ENCODE assay signal across 11 cellular contexts in the genomic region with DNA sequence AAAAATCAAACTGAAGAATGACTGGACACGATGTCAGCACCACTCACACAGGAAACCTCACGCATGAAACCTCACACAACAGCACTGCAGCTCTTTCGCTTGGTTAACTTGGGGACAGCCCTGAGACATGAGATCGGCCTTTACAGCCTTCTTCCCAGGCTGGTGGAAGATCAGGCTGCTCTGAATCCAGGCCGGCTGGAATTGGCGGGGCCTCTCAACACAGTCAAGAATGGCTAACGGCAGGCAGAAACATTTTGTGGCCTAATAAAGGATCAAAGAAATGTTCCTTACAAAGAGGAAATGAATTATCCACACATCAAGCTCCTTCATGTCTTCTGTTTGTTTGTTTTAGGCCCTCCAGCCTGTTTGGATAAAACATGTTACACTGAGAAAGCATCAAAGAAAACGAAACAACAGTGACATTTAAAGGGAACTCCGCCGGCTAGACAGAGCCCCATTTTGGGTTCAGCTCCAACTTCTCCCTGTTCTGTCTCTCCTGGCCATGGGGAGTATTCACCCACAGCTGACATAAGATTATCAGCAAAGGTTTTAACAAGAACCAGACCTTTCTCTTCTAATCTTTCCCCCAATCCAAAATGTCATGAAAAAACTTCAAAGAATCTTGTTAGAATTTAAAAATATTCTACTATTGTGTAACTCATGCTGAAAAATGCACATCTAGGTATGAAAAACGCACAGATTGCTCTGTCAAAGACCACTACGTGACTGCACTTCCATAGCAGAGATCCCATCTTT.
DNase-seq lines count a peak whose midpoint lies in the region; ATAC-seq and TF ChIP-seq lines count a peak whose summit lies in the region.
"Had no signal": no experiment of that assay in that cellular context is flagged by ENCODE, and none has a peak within 500 bp of the region (broad histone marks: within the 10 kb centered on the region; RNA-seq: fewer than 3 reads in every experiment).

No MANE protein-coding gene starts in this region.

- CTCF ChIA-PET in activated CD8-positive, alpha-beta T cell treated with anti-CD3 and anti-CD28 coated beads for 36 hours (lab: Charles Lee), result interaction anchor here (0.8 to 1.7 kb wide), 5 partner anchors 11 to 278 kb away, joined by 3 to 4 read pairs (median 3); no protein-coding TSS in a partner anchor
- CTCF ChIA-PET in activated CD8-positive, alpha-beta T cell treated with anti-CD3 and anti-CD28 coated beads, Interleukin-2, amount 10 ng/mL, durations not matched to agents 7 days and 5 days (lab: Charles Lee), result interaction anchor here (0.8 to 2.3 kb wide), 7 partner anchors 11 to 278 kb away, joined by 3 to 11 read pairs (median 3); no protein-coding TSS in a partner anchor

- H3K9me3 Mint-ChIP-seq in activated CD8-positive, alpha-beta T cell treated with anti-CD3 and anti-CD28 coated beads for 36 hours, result no peaks in the 10 kb centered on the region
- H3K9me3 Mint-ChIP-seq in activated CD8-positive, alpha-beta T cell treated with anti-CD3 and anti-CD28 coated beads, Interleukin-2, amount 10 ng/mL, durations not matched to agents 7 days and 5 days (ENCODE audit: insufficient read depth), result peaks cover 4% of the 10 kb centered on the region
- H3K9me3 Mint-ChIP-seq in immature natural killer cell, result peaks cover 0 to 5% (median 0%) of the 10 kb centered on the region in 6 donors

- H3K4me3 ChIP-seq in cardiac fibroblast (replicated peaks in 1 of 2; ENCODE audit: low read depth in 2 of 2, low read length in 2 of 2) (no peak overlapping the region), testis (no peak overlapping the region), HAP-1 (no peak overlapping the region)

- H3K9me3 ChIP-seq in testis, result no peaks in the 10 kb centered on the region
- H3K9me3 ChIP-seq in HAP-1, result no peaks in the 10 kb centered on the region

- in situ Hi-C loops in HAP-1 (cut with MboI; ENCODE audit: low sequenced_read_pairs), result no loop called here

- 47 to 48% methylated on average over 12 of the region's 12 CpGs for WGBS in testis, 2 donors

- no peak overlapping the region for H3K27ac Mint-ChIP-seq in activated CD8-positive, alpha-beta T cell treated with anti-CD3 and anti-CD28 coated beads for 36 hours
- no peak overlapping the region for H3K27ac Mint-ChIP-seq in activated CD8-positive, alpha-beta T cell treated with anti-CD3 and anti-CD28 coated beads, Interleukin-2, amount 10 ng/mL, durations not matched to agents 7 days and 5 days
- no peak overlapping the region for H3K27ac Mint-ChIP-seq in immature natural killer cell

- peaks cover 15% of the 10 kb centered on the region for H3K36me3 Mint-ChIP-seq in activated CD8-positive, alpha-beta T cell treated with anti-CD3 and anti-CD28 coated beads for 36 hours (ENCODE audit: low read depth)
- peaks cover 21% of the 10 kb centered on the region for H3K36me3 Mint-ChIP-seq in activated CD8-positive, alpha-beta T cell treated with anti-CD3 and anti-CD28 coated beads, Interleukin-2, amount 10 ng/mL, durations not matched to agents 7 days and 5 days (ENCODE audit: low read depth)
- peaks cover 3 to 12% (median 6%) of the 10 kb centered on the region in 3 donors for H3K36me3 Mint-ChIP-seq in immature natural killer cell

- TF ChIP-seq POLR2A in testis (IDR thresholded peaks at IDR 0.05), result no peak

- POLR2A ChIA-PET in activated CD8-positive, alpha-beta T cell treated with anti-CD3 and anti-CD28 coated beads for 36 hours (lab: Charles Lee), result no interaction called here
- POLR2A ChIA-PET in activated CD8-positive, alpha-beta T cell treated with anti-CD3 and anti-CD28 coated beads, Interleukin-2, amount 10 ng/mL, durations not matched to agents 7 days and 5 days (lab: Charles Lee), result interaction anchor here (1.2 kb wide), 1 partner anchor 24 kb away, joined by 5 read pairs; no protein-coding TSS in a partner anchor

- peak; percentile 26 for DNase-seq in activated CD8-positive, alpha-beta T cell treated with anti-CD3 and anti-CD28 coated beads for 36 hours
- DNase-seq in activated CD8-positive, alpha-beta T cell treated with anti-CD3 and anti-CD28 coated beads, Interleukin-2, amount 10 ng/mL, durations not matched to agents 7 days and 5 days, result no peak
- DNase-seq in cardiac fibroblast (ENCODE audit: low read depth in 2 of 2), result peak; percentile 51 to 53
- DNase-seq in immature natural killer cell, result peak; percentile 17 to 30 (median 29)
- DNase-seq in testis, result no peak
- no peak for DNase-seq in HAP-1 (ENCODE audit: low spot score in 2 of 2)
- no peak for DNase-seq in NCI-H1092 treated with DMSO at 0.1 percent for 48 hours (lab: John Stamatoyannopoulos, UW)
- DNase-seq in cortex of kidney (lab: John Stamatoyannopoulos, UW), result no peak
- DNase-seq: AML-193, NCI-H2029 treated with DMSO at 0.1 percent for 48 hours had no signal

- no peak overlapping the region for H3K4me3 Mint-ChIP-seq in activated CD8-positive, alpha-beta T cell treated with anti-CD3 and anti-CD28 coated beads for 36 hours
- no peak overlapping the region for H3K4me3 Mint-ChIP-seq in activated CD8-positive, alpha-beta T cell treated with anti-CD3 and anti-CD28 coated beads, Interleukin-2, amount 10 ng/mL, durations not matched to agents 7 days and 5 days
- H3K4me3 Mint-ChIP-seq in immature natural killer cell, result peak overlapping the region in 1 of 5 donors; percentile 15

- no peaks in the 10 kb centered on the region for H3K36me3 ChIP-seq in testis (ENCODE audit: low read depth, missing control alignments)
- no peaks in the 10 kb centered on the region for H3K36me3 ChIP-seq in HAP-1 (replicated peaks)

- TF ChIP-seq CTCF in activated CD8-positive, alpha-beta T cell treated with anti-CD3 and anti-CD28 coated beads for 36 hours (IDR thresholded peaks at IDR 0.05), result no peak
- TF ChIP-seq CTCF in cardiac fibroblast (IDR thresholded peaks at IDR 0.05; ENCODE audit: low read depth, low read length) (no peak), testis (IDR thresholded peaks at IDR 0.05) (no peak)

- intact Hi-C loops in activated CD8-positive, alpha-beta T cell treated with anti-CD3 and anti-CD28 coated beads for 36 hours (cut with micrococcal nuclease), result no loop called here
- intact Hi-C loops in testis (cut with DNase I; ENCODE audit: low total_unique reads), result no loop called here

- H3K27me3 ChIP-seq in testis (no peaks in the 10 kb centered on the region), HAP-1 (ENCODE audit: low read depth) (no peaks in the 10 kb centered on the region)

- ATAC-seq in activated CD8-positive, alpha-beta T cell treated with anti-CD3 and anti-CD28 coated beads for 36 hours, result peak; percentile 69
- no peak for ATAC-seq in activated CD8-positive, alpha-beta T cell treated with anti-CD3 and anti-CD28 coated beads, Interleukin-2, amount 10 ng/mL, durations not matched to agents 7 days and 5 days

- H3K27ac ChIP-seq in testis, result peak overlapping the region; percentile 28 to 50
- H3K27ac ChIP-seq: parathyroid adenoma had no signal

- peaks cover 12% of the 10 kb centered on the region for H3K4me1 Mint-ChIP-seq in activated CD8-positive, alpha-beta T cell treated with anti-CD3 and anti-CD28 coated beads for 36 hours (ENCODE audit: low read depth)
- H3K4me1 Mint-ChIP-seq in activated CD8-positive, alpha-beta T cell treated with anti-CD3 and anti-CD28 coated beads, Interleukin-2, amount 10 ng/mL, durations not matched to agents 7 days and 5 days (ENCODE audit: low read depth), result peaks cover 30% of the 10 kb centered on the region
- H3K4me1 Mint-ChIP-seq in immature natural killer cell, result peaks cover 19 to 21% of the 10 kb centered on the region in 2 donors

- H3K4me1 ChIP-seq in testis, result peaks cover 5% of the 10 kb centered on the region
- H3K4me1 ChIP-seq in HAP-1, result no peaks in the 10 kb centered on the region; the same call in 1 of the 2 replicates
- H3K4me1 ChIP-seq: parathyroid adenoma had no signal

- H3K27me3 Mint-ChIP-seq in activated CD8-positive, alpha-beta T cell treated with anti-CD3 and anti-CD28 coated beads for 36 hours, result no peaks in the 10 kb centered on the region
- no peaks in the 10 kb centered on the region for H3K27me3 Mint-ChIP-seq in activated CD8-positive, alpha-beta T cell treated with anti-CD3 and anti-CD28 coated beads, Interleukin-2, amount 10 ng/mL, durations not matched to agents 7 days and 5 days (ENCODE audit: low read depth)
- peaks cover 0 to 9% (median 6%) of the 10 kb centered on the region in 3 donors for H3K27me3 Mint-ChIP-seq in immature natural killer cell (ENCODE audit: low read depth in 3 of 3)

Comparison
In these comparisons a context has a peak if more than half of its experiments do, and no peak if none do; other contexts are left out.
1. DNase-seq: peak in activated CD8-positive, alpha-beta T cell treated with anti-CD3 and anti-CD28 coated beads for 36 hours (single experiment), cardiac fibroblast (2 of 2) and immature natural killer cell (3 of 3); none in activated CD8-positive, alpha-beta T cell treated with anti-CD3 and anti-CD28 coated beads, Interleukin-2, amount 10 ng/mL, durations not matched to agents 7 days and 5 days (single experiment), testis (single experiment), HAP-1 (0 of 2), NCI-H1092 treated with DMSO at 0.1 percent for 48 hours (single experiment) and cortex of kidney (single experiment).